In genomic region chr3:66531256-66531655, GRCh38 we compare ENCODE assay signal across 1 cellular context.
A peak's percentile ranks its signal among the peaks of the same experiment; 100 is the strongest.
TF ChIP-seq lines count a peak whose summit lies in the region.

No MANE protein-coding gene starts in this region.

TF ChIP-seq in H1, 55 proteins besides CTCF, POLR2A, EP300 and RAD21 (continued from another document):
- peak; percentile 26; the same call in 1 of the 2 replicates for TF ChIP-seq KDM1A (IDR thresholded peaks at IDR 0.05; ENCODE audit: borderline replicate concordance, low read length)
TF ChIP-seq in H1: peak in this region for 2.
